Comparison of ENCODE assay signal across 21 cellular contexts in genomic region chr6:68711386-68712000, GRCh38.
"Had no signal": no experiment of that assay in that cellular context is flagged by ENCODE, and none has a peak within 500 bp of the region (broad histone marks: within the 10 kb centered on the region; RNA-seq: fewer than 3 reads in every experiment).

No MANE protein-coding gene starts in this region.

- H3K4me1 ChIP-seq: ascending aorta had no signal

- ATAC-seq: activated CD8-positive, alpha-beta T cell treated with anti-CD3 and anti-CD28 coated beads, Interleukin-2, amount 10 ng/mL, durations not matched to agents 7 days and 5 days; T-helper 17 cell; WTC11 had no signal

- DNase-seq: activated CD4-positive, alpha-beta T cell treated with anti-CD3 and anti-CD28 coated beads for 48 hours; activated CD4-positive, alpha-beta T cell treated with anti-CD3 and anti-CD28 coated beads, Interleukin-2, amount 50 U/mL, for 4 hours; activated CD4-positive, CD25-positive, alpha-beta regulatory T cell treated with anti-CD3 and anti-CD28 coated beads, Interleukin-2, amount 50 U/mL, for 72 hours; activated CD8-positive, alpha-beta memory T cell treated with anti-CD3 and anti-CD28 coated beads, Interleukin-2, amount 50 U/mL, for 48 hours; activated CD8-positive, alpha-beta T cell treated with anti-CD3 and anti-CD28 coated beads, Interleukin-2, amount 10 ng/mL, durations not matched to agents 7 days and 5 days; activated T-cell treated with anti-CD3 and anti-CD28 coated beads, Interleukin-2, amount 50 U/mL, for 1 hour; MG63; MV-4-11; NCI-H1092 treated with DMSO at 0.1 percent for 48 hours; NCI-H1436 treated with DMSO at 0.1 percent for 48 hours; NCI-H1930; NCI-H2171; NCI-H2227 treated with DMSO at 0.1 percent for 48 hours; NCI-H510A; NCI-H526 treated with DMSO at 0.1 percent for 48 hours; NCI-H82; T-helper 17 cell; T-helper 9 cell had no signal

- H3K9me3 ChIP-seq: ascending aorta, MG63 had no signal

- H3K4me3 ChIP-seq: ascending aorta, cardiac muscle cell, MG63 had no signal

- H3K27ac ChIP-seq: ascending aorta, cardiac muscle cell had no signal

- H3K27me3 ChIP-seq: ascending aorta, cardiac muscle cell had no signal

- H3K36me3 ChIP-seq: ascending aorta, cardiac muscle cell, MG63 had no signal
